ENCODE assay signal across 2 cellular contexts in the genomic region with DNA sequence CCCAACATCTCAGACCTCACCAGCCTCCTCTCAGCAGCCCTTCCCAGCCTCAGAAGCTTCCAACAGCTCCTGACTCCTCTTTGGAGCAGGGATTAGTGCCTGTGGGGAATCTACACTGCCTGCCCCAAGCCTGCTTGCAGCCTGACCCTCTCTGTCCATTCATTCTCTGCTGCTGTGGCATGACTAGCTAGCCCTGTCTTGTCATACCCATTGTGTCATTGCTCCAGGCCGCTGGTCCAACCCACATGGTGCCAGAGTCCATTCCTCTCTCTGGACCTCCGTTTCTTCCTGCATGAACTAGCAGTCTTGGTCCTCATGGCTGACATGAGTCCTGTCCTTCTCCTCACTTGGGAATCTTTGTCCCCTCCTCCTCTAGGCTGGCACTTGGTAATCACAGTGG.
TF ChIP-seq lines count a peak whose summit lies in the region.

No MANE protein-coding gene starts in this region.

TF ChIP-seq in WTC11, 78 proteins besides CTCF, POLR2A, EP300 and RAD21 (continues in another document):
- TF ChIP-seq, protein P1, sequence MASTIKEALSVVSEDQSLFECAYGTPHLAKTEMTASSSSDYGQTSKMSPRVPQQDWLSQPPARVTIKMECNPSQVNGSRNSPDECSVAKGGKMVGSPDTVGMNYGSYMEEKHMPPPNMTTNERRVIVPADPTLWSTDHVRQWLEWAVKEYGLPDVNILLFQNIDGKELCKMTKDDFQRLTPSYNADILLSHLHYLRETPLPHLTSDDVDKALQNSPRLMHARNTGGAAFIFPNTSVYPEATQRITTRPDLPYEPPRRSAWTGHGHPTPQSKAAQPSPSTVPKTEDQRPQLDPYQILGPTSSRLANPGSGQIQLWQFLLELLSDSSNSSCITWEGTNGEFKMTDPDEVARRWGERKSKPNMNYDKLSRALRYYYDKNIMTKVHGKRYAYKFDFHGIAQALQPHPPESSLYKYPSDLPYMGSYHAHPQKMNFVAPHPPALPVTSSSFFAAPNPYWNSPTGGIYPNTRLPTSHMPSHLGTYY (CRISPR knock-in tag; IDR thresholded peaks at IDR 0.05), result no peak
- TF ChIP-seq ZNF121 (CRISPR knock-in tag; IDR thresholded peaks at IDR 0.05) (no peak), TEAD1 (CRISPR knock-in tag; IDR thresholded peaks at IDR 0.05) (no peak), ZNF232 (CRISPR knock-in tag; IDR thresholded peaks at IDR 0.05) (no peak), HMGA2 (CRISPR knock-in tag; IDR thresholded peaks at IDR 0.05) (no peak), PRRX2 (CRISPR knock-in tag; IDR thresholded peaks at IDR 0.05) (no peak), GABPB1 (CRISPR knock-in tag; IDR thresholded peaks at IDR 0.05) (no peak), FOXP1 (CRISPR knock-in tag; IDR thresholded peaks at IDR 0.05; ENCODE audit: borderline replicate concordance) (no peak), ELF4 (CRISPR knock-in tag; IDR thresholded peaks at IDR 0.05; ENCODE audit: low read depth) (no peak), JUN (CRISPR knock-in tag; IDR thresholded peaks at IDR 0.05) (no peak), CBFB (CRISPR knock-in tag; IDR thresholded peaks at IDR 0.05; ENCODE audit: low read depth) (no peak)
- TF ChIP-seq, protein P2, sequence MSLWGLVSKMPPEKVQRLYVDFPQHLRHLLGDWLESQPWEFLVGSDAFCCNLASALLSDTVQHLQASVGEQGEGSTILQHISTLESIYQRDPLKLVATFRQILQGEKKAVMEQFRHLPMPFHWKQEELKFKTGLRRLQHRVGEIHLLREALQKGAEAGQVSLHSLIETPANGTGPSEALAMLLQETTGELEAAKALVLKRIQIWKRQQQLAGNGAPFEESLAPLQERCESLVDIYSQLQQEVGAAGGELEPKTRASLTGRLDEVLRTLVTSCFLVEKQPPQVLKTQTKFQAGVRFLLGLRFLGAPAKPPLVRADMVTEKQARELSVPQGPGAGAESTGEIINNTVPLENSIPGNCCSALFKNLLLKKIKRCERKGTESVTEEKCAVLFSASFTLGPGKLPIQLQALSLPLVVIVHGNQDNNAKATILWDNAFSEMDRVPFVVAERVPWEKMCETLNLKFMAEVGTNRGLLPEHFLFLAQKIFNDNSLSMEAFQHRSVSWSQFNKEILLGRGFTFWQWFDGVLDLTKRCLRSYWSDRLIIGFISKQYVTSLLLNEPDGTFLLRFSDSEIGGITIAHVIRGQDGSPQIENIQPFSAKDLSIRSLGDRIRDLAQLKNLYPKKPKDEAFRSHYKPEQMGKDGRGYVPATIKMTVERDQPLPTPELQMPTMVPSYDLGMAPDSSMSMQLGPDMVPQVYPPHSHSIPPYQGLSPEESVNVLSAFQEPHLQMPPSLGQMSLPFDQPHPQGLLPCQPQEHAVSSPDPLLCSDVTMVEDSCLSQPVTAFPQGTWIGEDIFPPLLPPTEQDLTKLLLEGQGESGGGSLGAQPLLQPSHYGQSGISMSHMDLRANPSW (CRISPR knock-in tag; conservative IDR thresholded peaks at IDR 0.05; ENCODE audit: low read depth), result no peak
- TF ChIP-seq, protein P3, sequence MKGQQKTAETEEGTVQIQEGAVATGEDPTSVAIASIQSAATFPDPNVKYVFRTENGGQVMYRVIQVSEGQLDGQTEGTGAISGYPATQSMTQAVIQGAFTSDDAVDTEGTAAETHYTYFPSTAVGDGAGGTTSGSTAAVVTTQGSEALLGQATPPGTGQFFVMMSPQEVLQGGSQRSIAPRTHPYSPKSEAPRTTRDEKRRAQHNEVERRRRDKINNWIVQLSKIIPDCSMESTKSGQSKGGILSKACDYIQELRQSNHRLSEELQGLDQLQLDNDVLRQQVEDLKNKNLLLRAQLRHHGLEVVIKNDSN (CRISPR knock-in tag; IDR thresholded peaks at IDR 0.05), result no peak
- TF ChIP-seq, protein P4, sequence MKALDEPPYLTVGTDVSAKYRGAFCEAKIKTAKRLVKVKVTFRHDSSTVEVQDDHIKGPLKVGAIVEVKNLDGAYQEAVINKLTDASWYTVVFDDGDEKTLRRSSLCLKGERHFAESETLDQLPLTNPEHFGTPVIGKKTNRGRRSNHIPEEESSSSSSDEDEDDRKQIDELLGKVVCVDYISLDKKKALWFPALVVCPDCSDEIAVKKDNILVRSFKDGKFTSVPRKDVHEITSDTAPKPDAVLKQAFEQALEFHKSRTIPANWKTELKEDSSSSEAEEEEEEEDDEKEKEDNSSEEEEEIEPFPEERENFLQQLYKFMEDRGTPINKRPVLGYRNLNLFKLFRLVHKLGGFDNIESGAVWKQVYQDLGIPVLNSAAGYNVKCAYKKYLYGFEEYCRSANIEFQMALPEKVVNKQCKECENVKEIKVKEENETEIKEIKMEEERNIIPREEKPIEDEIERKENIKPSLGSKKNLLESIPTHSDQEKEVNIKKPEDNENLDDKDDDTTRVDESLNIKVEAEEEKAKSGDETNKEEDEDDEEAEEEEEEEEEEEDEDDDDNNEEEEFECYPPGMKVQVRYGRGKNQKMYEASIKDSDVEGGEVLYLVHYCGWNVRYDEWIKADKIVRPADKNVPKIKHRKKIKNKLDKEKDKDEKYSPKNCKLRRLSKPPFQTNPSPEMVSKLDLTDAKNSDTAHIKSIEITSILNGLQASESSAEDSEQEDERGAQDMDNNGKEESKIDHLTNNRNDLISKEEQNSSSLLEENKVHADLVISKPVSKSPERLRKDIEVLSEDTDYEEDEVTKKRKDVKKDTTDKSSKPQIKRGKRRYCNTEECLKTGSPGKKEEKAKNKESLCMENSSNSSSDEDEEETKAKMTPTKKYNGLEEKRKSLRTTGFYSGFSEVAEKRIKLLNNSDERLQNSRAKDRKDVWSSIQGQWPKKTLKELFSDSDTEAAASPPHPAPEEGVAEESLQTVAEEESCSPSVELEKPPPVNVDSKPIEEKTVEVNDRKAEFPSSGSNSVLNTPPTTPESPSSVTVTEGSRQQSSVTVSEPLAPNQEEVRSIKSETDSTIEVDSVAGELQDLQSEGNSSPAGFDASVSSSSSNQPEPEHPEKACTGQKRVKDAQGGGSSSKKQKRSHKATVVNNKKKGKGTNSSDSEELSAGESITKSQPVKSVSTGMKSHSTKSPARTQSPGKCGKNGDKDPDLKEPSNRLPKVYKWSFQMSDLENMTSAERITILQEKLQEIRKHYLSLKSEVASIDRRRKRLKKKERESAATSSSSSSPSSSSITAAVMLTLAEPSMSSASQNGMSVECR (CRISPR knock-in tag; IDR thresholded peaks at IDR 0.05; ENCODE audit: borderline replicate concordance), result no peak
- TF ChIP-seq, protein P5, sequence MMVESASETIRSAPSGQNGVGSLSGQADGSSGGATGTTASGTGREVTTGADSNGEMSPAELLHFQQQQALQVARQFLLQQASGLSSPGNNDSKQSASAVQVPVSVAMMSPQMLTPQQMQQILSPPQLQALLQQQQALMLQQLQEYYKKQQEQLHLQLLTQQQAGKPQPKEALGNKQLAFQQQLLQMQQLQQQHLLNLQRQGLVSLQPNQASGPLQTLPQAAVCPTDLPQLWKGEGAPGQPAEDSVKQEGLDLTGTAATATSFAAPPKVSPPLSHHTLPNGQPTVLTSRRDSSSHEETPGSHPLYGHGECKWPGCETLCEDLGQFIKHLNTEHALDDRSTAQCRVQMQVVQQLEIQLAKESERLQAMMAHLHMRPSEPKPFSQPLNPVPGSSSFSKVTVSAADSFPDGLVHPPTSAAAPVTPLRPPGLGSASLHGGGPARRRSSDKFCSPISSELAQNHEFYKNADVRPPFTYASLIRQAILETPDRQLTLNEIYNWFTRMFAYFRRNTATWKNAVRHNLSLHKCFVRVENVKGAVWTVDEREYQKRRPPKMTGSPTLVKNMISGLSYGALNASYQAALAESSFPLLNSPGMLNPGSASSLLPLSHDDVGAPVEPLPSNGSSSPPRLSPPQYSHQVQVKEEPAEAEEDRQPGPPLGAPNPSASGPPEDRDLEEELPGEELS (CRISPR knock-in tag; IDR thresholded peaks at IDR 0.05), result no peak

TF ChIP-seq in HepG2, 621 proteins besides CTCF, POLR2A, EP300 and RAD21:
- TF ChIP-seq AGO2 (optimal IDR thresholded peaks at IDR 0.05; ENCODE audit: low read depth, low read length) (no peak), HNF4A (CRISPR knock-in tag; IDR thresholded peaks at IDR 0.05) (peak; percentile 32; the same call in 1 of the 2 replicates), ZMYM3 (CRISPR knock-in tag; IDR thresholded peaks at IDR 0.05) (0 out of 2 replicates have a peak, but pooled peaks have one; percentile 39), SAP130 (CRISPR knock-in tag; IDR thresholded peaks at IDR 0.05; ENCODE audit: low read depth) (peak; percentile 30; the same call in 1 of the 2 replicates), KDM3A (CRISPR knock-in tag; IDR thresholded peaks at IDR 0.05; ENCODE audit: low read depth) (no peak), ZNF530 (CRISPR knock-in tag; IDR thresholded peaks at IDR 0.05; ENCODE audit: low read depth) (no peak), KMT2B (CRISPR knock-in tag; IDR thresholded peaks at IDR 0.05) (no peak), HOXA5 (CRISPR knock-in tag; IDR thresholded peaks at IDR 0.05) (no peak), TOE1 (CRISPR knock-in tag; IDR thresholded peaks at IDR 0.05) (no peak), ZNF543 (CRISPR knock-in tag; IDR thresholded peaks at IDR 0.05) (no peak), ZNF558 (CRISPR knock-in tag; IDR thresholded peaks at IDR 0.05; ENCODE audit: borderline replicate concordance) (no peak)
- TF ChIP-seq, protein P6, sequence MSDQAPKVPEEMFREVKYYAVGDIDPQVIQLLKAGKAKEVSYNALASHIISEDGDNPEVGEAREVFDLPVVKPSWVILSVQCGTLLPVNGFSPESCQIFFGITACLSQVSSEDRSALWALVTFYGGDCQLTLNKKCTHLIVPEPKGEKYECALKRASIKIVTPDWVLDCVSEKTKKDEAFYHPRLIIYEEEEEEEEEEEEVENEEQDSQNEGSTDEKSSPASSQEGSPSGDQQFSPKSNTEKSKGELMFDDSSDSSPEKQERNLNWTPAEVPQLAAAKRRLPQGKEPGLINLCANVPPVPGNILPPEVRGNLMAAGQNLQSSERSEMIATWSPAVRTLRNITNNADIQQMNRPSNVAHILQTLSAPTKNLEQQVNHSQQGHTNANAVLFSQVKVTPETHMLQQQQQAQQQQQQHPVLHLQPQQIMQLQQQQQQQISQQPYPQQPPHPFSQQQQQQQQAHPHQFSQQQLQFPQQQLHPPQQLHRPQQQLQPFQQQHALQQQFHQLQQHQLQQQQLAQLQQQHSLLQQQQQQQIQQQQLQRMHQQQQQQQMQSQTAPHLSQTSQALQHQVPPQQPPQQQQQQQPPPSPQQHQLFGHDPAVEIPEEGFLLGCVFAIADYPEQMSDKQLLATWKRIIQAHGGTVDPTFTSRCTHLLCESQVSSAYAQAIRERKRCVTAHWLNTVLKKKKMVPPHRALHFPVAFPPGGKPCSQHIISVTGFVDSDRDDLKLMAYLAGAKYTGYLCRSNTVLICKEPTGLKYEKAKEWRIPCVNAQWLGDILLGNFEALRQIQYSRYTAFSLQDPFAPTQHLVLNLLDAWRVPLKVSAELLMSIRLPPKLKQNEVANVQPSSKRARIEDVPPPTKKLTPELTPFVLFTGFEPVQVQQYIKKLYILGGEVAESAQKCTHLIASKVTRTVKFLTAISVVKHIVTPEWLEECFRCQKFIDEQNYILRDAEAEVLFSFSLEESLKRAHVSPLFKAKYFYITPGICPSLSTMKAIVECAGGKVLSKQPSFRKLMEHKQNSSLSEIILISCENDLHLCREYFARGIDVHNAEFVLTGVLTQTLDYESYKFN (CRISPR knock-in tag; conservative IDR thresholded peaks at IDR 0.05), result no peak
